In the genomic region with DNA sequence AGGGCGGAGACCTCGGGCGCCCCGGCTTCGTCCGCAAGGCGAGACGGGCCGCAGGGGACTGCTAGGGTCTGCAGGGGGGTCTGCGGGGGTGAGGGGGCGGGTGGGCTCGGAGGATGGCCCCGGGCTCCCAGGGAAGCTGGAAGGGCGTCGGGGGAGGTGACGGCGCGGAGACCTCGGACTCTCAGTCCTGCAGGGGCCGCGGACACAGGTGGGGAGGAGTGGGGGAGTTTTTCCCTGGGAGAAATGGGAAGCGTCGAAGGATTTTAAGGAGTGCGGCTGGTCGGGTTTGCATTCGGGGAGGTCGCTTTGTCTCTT, we compare ENCODE assay signal across 8 cellular contexts. TPM values are rescaled to one million over a fixed set of nuclear protein-coding genes. Genes with fewer than 3 reads are reported as not detected.
A peak's percentile ranks its signal among the peaks of the same experiment; 100 is the strongest.
DNase-seq lines count a peak whose midpoint lies in the region; ATAC-seq and TF ChIP-seq lines count a peak whose summit lies in the region.

No MANE protein-coding gene starts in this region.

- no peaks in the 10 kb centered on the region for H3K36me3 ChIP-seq in ES-I3 (ENCODE audit: insufficient read depth, low read length)
- H3K36me3 ChIP-seq in psoas muscle (ENCODE audit: insufficient read depth in 1 of 2, low read depth in 1 of 2): no peaks in the 10 kb centered on the region
- no peaks in the 10 kb centered on the region for H3K36me3 ChIP-seq in mucosa of descending colon (ENCODE audit: low read depth)

- H3K4me1 Mint-ChIP-seq in T-helper 17 cell: peaks cover 12% of the 10 kb centered on the region

- H3K27me3 Mint-ChIP-seq in T-helper 17 cell: peaks cover 5% of the 10 kb centered on the region

- H3K4me1 ChIP-seq in ES-I3 (ENCODE audit: insufficient read depth, low read length) (no peaks in the 10 kb centered on the region), psoas muscle (peaks cover 4% of the 10 kb centered on the region), mucosa of descending colon (ENCODE audit: low read depth) (peaks cover 18% of the 10 kb centered on the region)

- H3K27ac Mint-ChIP-seq in T-helper 17 cell: no peak overlapping the region

- peaks cover 0 to 14% (median 4%) of the 10 kb centered on the region in 3 donors for H3K27me3 ChIP-seq in psoas muscle (ENCODE audit: insufficient read depth in 3 of 3, low read length in 2 of 3)

- 1 to 2% (median 2%) methylated on average over 23 to 27 of the region's 27 CpGs for WGBS in psoas muscle, 3 donors

- H3K4me3 Mint-ChIP-seq in T-helper 17 cell: peak overlapping the region; percentile 19

- no peak overlapping the region for H3K27ac ChIP-seq in psoas muscle

- intact Hi-C loops in psoas muscle (cut with DNase I): loop anchor here (1.0 to 2.0 kb wide), 2 partner anchors 58 to 59 kb away; no protein-coding TSS in a partner anchor
- intact Hi-C loops in mucosa of descending colon (cut with DNase I, micrococcal nuclease): loop anchor here (5.0 to 10.0 kb wide), 2 partner anchors 60 to 62 kb away; no protein-coding TSS in a partner anchor

- no peaks in the 10 kb centered on the region for H3K9me3 ChIP-seq in ES-I3 (ENCODE audit: control insufficient read depth, insufficient read depth, low read length)
- H3K9me3 ChIP-seq in T-helper 17 cell (ENCODE audit: control insufficient read depth, low read length, poor library complexity, severe bottlenecking): no peaks in the 10 kb centered on the region
- no peaks in the 10 kb centered on the region for H3K9me3 ChIP-seq in psoas muscle
- H3K9me3 ChIP-seq in mucosa of descending colon: no peaks in the 10 kb centered on the region

- no peak for ATAC-seq in T-helper 17 cell
- peak in 2 of 4 donors; percentile 1 to 11 for ATAC-seq in psoas muscle
- ATAC-seq in mucosa of descending colon: no peak
- ATAC-seq in GM19455 (IDR thresholded peaks at IDR 0.05; ENCODE audit: unreplicated experiment): no peak

- H3K9ac ChIP-seq in ES-I3 (ENCODE audit: low read depth, low read length): peak overlapping the region; percentile 41; the same call in 1 of the 2 replicates

- DNase-seq in T-helper 17 cell (no peak), fibroblast of pulmonary artery (ENCODE audit: low read depth) (no peak), psoas muscle (no peak), mucosa of descending colon (no peak), inferior parietal cortex (ENCODE audit: extremely low spot score) (no peak)
- DNase-seq in stimulated activated naive CD4-positive, alpha-beta T cell treated with Interleukin-2 at 50 U/mL for 16 hours (lab: John Stamatoyannopoulos, UW): no peak

- peak overlapping the region; percentile 49 for H3K4me3 ChIP-seq in fibroblast of pulmonary artery (replicated peaks; ENCODE audit: low read depth, low read length)
- H3K4me3 ChIP-seq in psoas muscle: peak overlapping the region; percentile 69
- no peak overlapping the region for H3K4me3 ChIP-seq in mucosa of descending colon

- H3K36me3 Mint-ChIP-seq in T-helper 17 cell (ENCODE audit: low read depth): no peaks in the 10 kb centered on the region

- TF ChIP-seq CTCF in fibroblast of pulmonary artery (IDR thresholded peaks at IDR 0.05; ENCODE audit: low read length, missing control alignments) (no peak), psoas muscle (IDR thresholded peaks at IDR 0.05) (no peak), mucosa of descending colon (IDR thresholded peaks at IDR 0.05) (no peak)

RNA-seq across cellular contexts. Expression of gene ZBTB42, which starts 25.9 kb away (rescaled TPM):
- 1 to 10 TPM; 2.7 to 3.3 TPM for total RNA-seq in T-helper 17 cell
- total RNA-seq in psoas muscle: 1 to 10 TPM; 4.2 to 7.4 (median 5.8) TPM
- 1 to 10 TPM; 4.7 to 6.6 (median 6.2) TPM for polyA plus RNA-seq in psoas muscle
- total RNA-seq in mucosa of descending colon: 10 to 100 TPM in 1 of 3 donors, 1 to 10 TPM in 2; 6.5 to 10.6 (median 7.8) TPM

RNA-seq across cellular contexts. Expression of gene AKT1, which starts 31.3 kb away (rescaled TPM):
- total RNA-seq in T-helper 17 cell (10 to 100 TPM; 72.4 to 77.2 TPM), psoas muscle (10 to 100 TPM; 54.9 to 79.3 (median 60.0) TPM), mucosa of descending colon (100 to 1,000 TPM; 122 to 176 (median 128) TPM)
- 100 to 1,000 TPM in 1 of 3 donors, 10 to 100 TPM in 2; 51.9 to 102 (median 62.0) TPM for polyA plus RNA-seq in psoas muscle

RNA-seq across cellular contexts. Expression of gene CEP170B, which starts 38.3 kb away (rescaled TPM):
- total RNA-seq in T-helper 17 cell (1 to 10 TPM; 7.0 to 7.7 TPM), psoas muscle (10 to 100 TPM in 1 of 4 donors, 1 to 10 TPM in 3; 6.3 to 15.7 (median 7.7) TPM), mucosa of descending colon (10 to 100 TPM; 66.8 to 89.9 (median 69.9) TPM)
- polyA plus RNA-seq in psoas muscle: 1 to 10 TPM; 2.0 to 5.8 (median 3.3) TPM

Comparison
In these comparisons a context has a peak if more than half of its experiments do, and no peak if none do; other contexts are left out.
1. RNA of gene CEP170B, which starts 38.3 kb away (total RNA-seq): 66.8 to 89.9 TPM in mucosa of descending colon; 6.3 to 15.7 TPM in psoas muscle and 7.0 to 7.7 TPM in T-helper 17 cell; every median in the first group is over 4 times any median in the second.